ENCODE assay signal across 1 cellular context in the genomic region with DNA sequence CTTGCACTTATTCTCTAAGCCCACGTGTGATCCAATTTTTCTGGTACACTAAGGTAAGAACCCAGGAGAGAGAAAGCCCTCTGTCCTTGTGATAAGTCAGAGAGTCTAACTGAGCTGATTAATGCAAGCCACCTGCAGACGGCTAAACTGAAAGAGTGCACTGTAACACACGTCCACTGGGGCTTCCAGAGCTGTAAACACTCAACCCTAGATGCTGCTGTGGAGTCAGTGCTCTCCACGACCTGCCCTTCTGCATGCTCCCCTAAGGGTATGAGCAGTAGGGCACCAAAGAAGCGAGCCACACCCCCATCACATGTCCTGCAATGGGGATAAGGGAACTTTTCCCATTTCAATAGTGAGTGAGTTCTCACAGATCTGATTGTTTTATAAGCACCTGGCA.
TF ChIP-seq lines count a peak whose summit lies in the region.

No MANE protein-coding gene starts in this region.

TF ChIP-seq in HepG2, 621 proteins besides CTCF, POLR2A, EP300 and RAD21:
- TF ChIP-seq ZNF329 (CRISPR knock-in tag; IDR thresholded peaks at IDR 0.05; ENCODE audit: low read depth) = no peak
- no peak for TF ChIP-seq ONECUT2 (CRISPR knock-in tag; IDR thresholded peaks at IDR 0.05)
- TF ChIP-seq THAP11 (CRISPR knock-in tag; IDR thresholded peaks at IDR 0.05) = no peak
- no peak for TF ChIP-seq FOXC1 (CRISPR knock-in tag; IDR thresholded peaks at IDR 0.05; ENCODE audit: borderline replicate concordance)
- TF ChIP-seq, protein P1, sequence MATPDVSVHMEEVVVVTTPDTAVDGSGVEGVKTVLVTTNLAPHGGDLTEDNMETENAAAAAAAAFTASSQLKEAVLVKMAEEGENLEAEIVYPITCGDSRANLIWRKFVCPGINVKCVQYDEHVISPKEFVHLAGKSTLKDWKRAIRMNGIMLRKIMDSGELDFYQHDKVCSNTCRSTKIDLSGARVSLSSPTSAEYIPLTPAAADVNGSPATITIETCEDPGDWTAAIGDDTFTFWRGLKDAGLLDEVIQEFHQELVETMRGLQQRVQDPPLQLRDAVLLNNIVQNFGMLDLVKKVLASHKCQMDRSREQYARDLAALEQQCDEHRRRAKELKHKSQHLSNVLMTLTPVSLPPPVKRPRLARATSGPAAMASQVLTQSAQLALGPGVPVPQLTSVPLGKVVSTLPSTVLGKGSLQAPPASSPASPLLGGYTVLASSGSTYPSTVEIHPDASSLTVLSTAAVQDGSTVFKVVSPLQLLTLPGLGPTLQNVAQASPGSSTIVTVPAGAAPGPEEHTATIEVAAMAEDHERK (CRISPR knock-in tag; IDR thresholded peaks at IDR 0.05; ENCODE audit: low read depth) = no peak
- TF ChIP-seq, protein P2, sequence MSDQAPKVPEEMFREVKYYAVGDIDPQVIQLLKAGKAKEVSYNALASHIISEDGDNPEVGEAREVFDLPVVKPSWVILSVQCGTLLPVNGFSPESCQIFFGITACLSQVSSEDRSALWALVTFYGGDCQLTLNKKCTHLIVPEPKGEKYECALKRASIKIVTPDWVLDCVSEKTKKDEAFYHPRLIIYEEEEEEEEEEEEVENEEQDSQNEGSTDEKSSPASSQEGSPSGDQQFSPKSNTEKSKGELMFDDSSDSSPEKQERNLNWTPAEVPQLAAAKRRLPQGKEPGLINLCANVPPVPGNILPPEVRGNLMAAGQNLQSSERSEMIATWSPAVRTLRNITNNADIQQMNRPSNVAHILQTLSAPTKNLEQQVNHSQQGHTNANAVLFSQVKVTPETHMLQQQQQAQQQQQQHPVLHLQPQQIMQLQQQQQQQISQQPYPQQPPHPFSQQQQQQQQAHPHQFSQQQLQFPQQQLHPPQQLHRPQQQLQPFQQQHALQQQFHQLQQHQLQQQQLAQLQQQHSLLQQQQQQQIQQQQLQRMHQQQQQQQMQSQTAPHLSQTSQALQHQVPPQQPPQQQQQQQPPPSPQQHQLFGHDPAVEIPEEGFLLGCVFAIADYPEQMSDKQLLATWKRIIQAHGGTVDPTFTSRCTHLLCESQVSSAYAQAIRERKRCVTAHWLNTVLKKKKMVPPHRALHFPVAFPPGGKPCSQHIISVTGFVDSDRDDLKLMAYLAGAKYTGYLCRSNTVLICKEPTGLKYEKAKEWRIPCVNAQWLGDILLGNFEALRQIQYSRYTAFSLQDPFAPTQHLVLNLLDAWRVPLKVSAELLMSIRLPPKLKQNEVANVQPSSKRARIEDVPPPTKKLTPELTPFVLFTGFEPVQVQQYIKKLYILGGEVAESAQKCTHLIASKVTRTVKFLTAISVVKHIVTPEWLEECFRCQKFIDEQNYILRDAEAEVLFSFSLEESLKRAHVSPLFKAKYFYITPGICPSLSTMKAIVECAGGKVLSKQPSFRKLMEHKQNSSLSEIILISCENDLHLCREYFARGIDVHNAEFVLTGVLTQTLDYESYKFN (CRISPR knock-in tag; conservative IDR thresholded peaks at IDR 0.05) = no peak
- no peak for TF ChIP-seq ZNF350 (CRISPR knock-in tag; IDR thresholded peaks at IDR 0.05; ENCODE audit: borderline replicate concordance, low read depth)
- no peak for TF ChIP-seq ZNF713 (CRISPR knock-in tag; IDR thresholded peaks at IDR 0.05)
- TF ChIP-seq FOXJ3 (CRISPR knock-in tag; IDR thresholded peaks at IDR 0.05; ENCODE audit: borderline replicate concordance) = no peak
- TF ChIP-seq TGIF2 (CRISPR knock-in tag; IDR thresholded peaks at IDR 0.05) = no peak
- no peak for TF ChIP-seq NCOA2 (CRISPR knock-in tag; IDR thresholded peaks at IDR 0.05)
- no peak for TF ChIP-seq ETV5 (CRISPR knock-in tag; IDR thresholded peaks at IDR 0.05; ENCODE audit: borderline replicate concordance)
- TF ChIP-seq, protein P3, sequence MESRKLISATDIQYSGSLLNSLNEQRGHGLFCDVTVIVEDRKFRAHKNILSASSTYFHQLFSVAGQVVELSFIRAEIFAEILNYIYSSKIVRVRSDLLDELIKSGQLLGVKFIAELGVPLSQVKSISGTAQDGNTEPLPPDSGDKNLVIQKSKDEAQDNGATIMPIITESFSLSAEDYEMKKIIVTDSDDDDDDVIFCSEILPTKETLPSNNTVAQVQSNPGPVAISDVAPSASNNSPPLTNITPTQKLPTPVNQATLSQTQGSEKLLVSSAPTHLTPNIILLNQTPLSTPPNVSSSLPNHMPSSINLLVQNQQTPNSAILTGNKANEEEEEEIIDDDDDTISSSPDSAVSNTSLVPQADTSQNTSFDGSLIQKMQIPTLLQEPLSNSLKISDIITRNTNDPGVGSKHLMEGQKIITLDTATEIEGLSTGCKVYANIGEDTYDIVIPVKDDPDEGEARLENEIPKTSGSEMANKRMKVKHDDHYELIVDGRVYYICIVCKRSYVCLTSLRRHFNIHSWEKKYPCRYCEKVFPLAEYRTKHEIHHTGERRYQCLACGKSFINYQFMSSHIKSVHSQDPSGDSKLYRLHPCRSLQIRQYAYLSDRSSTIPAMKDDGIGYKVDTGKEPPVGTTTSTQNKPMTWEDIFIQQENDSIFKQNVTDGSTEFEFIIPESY (CRISPR knock-in tag; IDR thresholded peaks at IDR 0.05) = no peak
- TF ChIP-seq, protein P4, sequence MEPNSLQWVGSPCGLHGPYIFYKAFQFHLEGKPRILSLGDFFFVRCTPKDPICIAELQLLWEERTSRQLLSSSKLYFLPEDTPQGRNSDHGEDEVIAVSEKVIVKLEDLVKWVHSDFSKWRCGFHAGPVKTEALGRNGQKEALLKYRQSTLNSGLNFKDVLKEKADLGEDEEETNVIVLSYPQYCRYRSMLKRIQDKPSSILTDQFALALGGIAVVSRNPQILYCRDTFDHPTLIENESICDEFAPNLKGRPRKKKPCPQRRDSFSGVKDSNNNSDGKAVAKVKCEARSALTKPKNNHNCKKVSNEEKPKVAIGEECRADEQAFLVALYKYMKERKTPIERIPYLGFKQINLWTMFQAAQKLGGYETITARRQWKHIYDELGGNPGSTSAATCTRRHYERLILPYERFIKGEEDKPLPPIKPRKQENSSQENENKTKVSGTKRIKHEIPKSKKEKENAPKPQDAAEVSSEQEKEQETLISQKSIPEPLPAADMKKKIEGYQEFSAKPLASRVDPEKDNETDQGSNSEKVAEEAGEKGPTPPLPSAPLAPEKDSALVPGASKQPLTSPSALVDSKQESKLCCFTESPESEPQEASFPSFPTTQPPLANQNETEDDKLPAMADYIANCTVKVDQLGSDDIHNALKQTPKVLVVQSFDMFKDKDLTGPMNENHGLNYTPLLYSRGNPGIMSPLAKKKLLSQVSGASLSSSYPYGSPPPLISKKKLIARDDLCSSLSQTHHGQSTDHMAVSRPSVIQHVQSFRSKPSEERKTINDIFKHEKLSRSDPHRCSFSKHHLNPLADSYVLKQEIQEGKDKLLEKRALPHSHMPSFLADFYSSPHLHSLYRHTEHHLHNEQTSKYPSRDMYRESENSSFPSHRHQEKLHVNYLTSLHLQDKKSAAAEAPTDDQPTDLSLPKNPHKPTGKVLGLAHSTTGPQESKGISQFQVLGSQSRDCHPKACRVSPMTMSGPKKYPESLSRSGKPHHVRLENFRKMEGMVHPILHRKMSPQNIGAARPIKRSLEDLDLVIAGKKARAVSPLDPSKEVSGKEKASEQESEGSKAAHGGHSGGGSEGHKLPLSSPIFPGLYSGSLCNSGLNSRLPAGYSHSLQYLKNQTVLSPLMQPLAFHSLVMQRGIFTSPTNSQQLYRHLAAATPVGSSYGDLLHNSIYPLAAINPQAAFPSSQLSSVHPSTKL (CRISPR knock-in tag; IDR thresholded peaks at IDR 0.05) = no peak
- TF ChIP-seq ZNF75D (CRISPR knock-in tag; IDR thresholded peaks at IDR 0.05; ENCODE audit: borderline replicate concordance) = no peak
- TF ChIP-seq ZFYVE20 (CRISPR knock-in tag; IDR thresholded peaks at IDR 0.05; ENCODE audit: borderline replicate concordance, low read depth) = no peak
- no peak for TF ChIP-seq ZNF777 (CRISPR knock-in tag; IDR thresholded peaks at IDR 0.05)
TF ChIP-seq in HepG2: peak in this region for 0.
